ENCODE assay signal across 8 cellular contexts in genomic region chr2:33395660-33396249, GRCh38.
A peak's percentile ranks its signal among the peaks of the same experiment; 100 is the strongest.
DNase-seq lines count a peak whose midpoint lies in the region; TF ChIP-seq lines count a peak whose summit lies in the region.

No MANE protein-coding gene starts in this region.

- no peak overlapping the region for H3K4me2 ChIP-seq in smooth muscle cell

- DNase-seq in activated naive CD4-positive, alpha-beta T cell treated with Interleukin-2 at 50 U/mL for 16 hours = peak; percentile 52
- no peak for DNase-seq in activated naive CD4-positive, alpha-beta T cell (lab: John Stamatoyannopoulos, UW)
- DNase-seq in NCI-H2227 (lab: John Stamatoyannopoulos, UW; ENCODE audit: unreplicated experiment) (peak; percentile 39), activated T-cell treated with anti-CD3 and anti-CD28 coated beads for 24 hours (ENCODE audit: low read depth) (peak; percentile 8), germinal center (ENCODE audit: low spot score) (peak; percentile 24), smooth muscle cell (lab: John Stamatoyannopoulos, UW; ENCODE audit: unreplicated experiment) (no peak), NCI-H1105 treated with DMSO at 0.1 percent for 48 hours (lab: John Stamatoyannopoulos, UW) (no peak), NCI-H510A (lab: John Stamatoyannopoulos, UW) (no peak)

- peaks cover 11% of the 10 kb centered on the region for H3K36me3 ChIP-seq in smooth muscle cell (ENCODE audit: low read depth)

- no peak overlapping the region for H2AFZ ChIP-seq in smooth muscle cell (ENCODE audit: low read depth)

- H3K4me3 ChIP-seq in smooth muscle cell = no peak overlapping the region

- no peaks in the 10 kb centered on the region for H3K27me3 ChIP-seq in smooth muscle cell (ENCODE audit: low read depth)

- H3K9ac ChIP-seq in smooth muscle cell (ENCODE audit: low read depth) = no peak overlapping the region

- H4K20me1 ChIP-seq in smooth muscle cell (ENCODE audit: low read depth) = peaks cover 4% of the 10 kb centered on the region

- no peaks in the 10 kb centered on the region for H3F3A ChIP-seq in smooth muscle cell (ENCODE audit: low read depth)

- TF ChIP-seq CTCF in smooth muscle cell (IDR thresholded peaks at IDR 0.05; ENCODE audit: borderline replicate concordance, insufficient read depth, poor library complexity, severe bottlenecking) = peak; percentile 75

- no peaks in the 10 kb centered on the region for H3K4me1 ChIP-seq in smooth muscle cell (ENCODE audit: low read depth)

- no peaks in the 10 kb centered on the region for H3K79me2 ChIP-seq in smooth muscle cell (ENCODE audit: low read depth)

- no peaks in the 10 kb centered on the region for H3K9me3 ChIP-seq in smooth muscle cell (replicated peaks; ENCODE audit: low read depth)

- H3K27ac ChIP-seq in smooth muscle cell (ENCODE audit: low read depth) = no peak overlapping the region

Comparison
In these comparisons a context has a peak if more than half of its experiments do, and no peak if none do; other contexts are left out.
1. DNase-seq: peak in activated naive CD4-positive, alpha-beta T cell treated with Interleukin-2 at 50 U/mL for 16 hours (single experiment), NCI-H2227 (single experiment), activated T-cell treated with anti-CD3 and anti-CD28 coated beads for 24 hours (single experiment) and germinal center (single experiment); none in activated naive CD4-positive, alpha-beta T cell (0 of 4), smooth muscle cell (single experiment), NCI-H1105 treated with DMSO at 0.1 percent for 48 hours (single experiment) and NCI-H510A (single experiment).